ENCODE assay signal across 1 cellular context in genomic region chr2:159134979-159135378, GRCh38.
TF ChIP-seq lines count a peak whose summit lies in the region.

No MANE protein-coding gene starts in this region.

TF ChIP-seq in K562, 482 proteins besides CTCF, POLR2A, EP300 and RAD21 (continued from another document):
- TF ChIP-seq ZBTB34 (CRISPR knock-in tag; IDR thresholded peaks at IDR 0.05) (no peak), ELF2 (CRISPR knock-in tag; IDR thresholded peaks at IDR 0.05) (0 out of 2 replicates have a peak, but pooled peaks have one; percentile 8), KAT7 (CRISPR knock-in tag; IDR thresholded peaks at IDR 0.05; ENCODE audit: borderline replicate concordance) (0 out of 2 replicates have a peak, but pooled peaks have one; percentile 61), TAF7 (tag; IDR thresholded peaks at IDR 0.05) (0 out of 2 replicates have a peak, but pooled peaks have one; percentile 24), ZNF655 (CRISPR knock-in tag; IDR thresholded peaks at IDR 0.05) (no peak)
